18 cellular contexts compared by ENCODE assay signal in genomic region chr5:41875121-41875520, GRCh38.
"Had no signal": no experiment of that assay in that cellular context is flagged by ENCODE, and none has a peak within 500 bp of the region (broad histone marks: within the 10 kb centered on the region; RNA-seq: fewer than 3 reads in every experiment).

No MANE protein-coding gene starts in this region.

- H3K4me1 ChIP-seq: gastrocnemius medialis, parathyroid adenoma had no signal

- H3K9me3 ChIP-seq: ascending aorta, gastrocnemius medialis, neutrophil, right lobe of liver, testis had no signal

- H3K9me3 Mint-ChIP-seq: natural killer cell treated with Interleukin-12 subunit alpha and Interleukin-12 subunit beta and Interleukin-15 and Interleukin-18, amount 100 ng/mL, for 72 hours; type B pancreatic cell had no signal

- ATAC-seq: esophagus mucosa; gastrocnemius medialis; natural killer cell treated with Interleukin-12 subunit alpha and Interleukin-12 subunit beta and Interleukin-15 and Interleukin-18, amount 100 ng/mL, for 72 hours; right lobe of liver had no signal

- DNase-seq: activated CD4-positive, alpha-beta T cell treated with anti-CD3 and anti-CD28 coated beads for 1 hour; activated effector memory CD4-positive, alpha-beta T cell treated with anti-CD3 and anti-CD28 coated beads, Interleukin-2, amount 50 U/mL, for 16 hours; cerebellar nuclear complex; effector CD8-positive, alpha-beta T cell; gastrocnemius medialis; head of caudate nucleus; right lobe of liver; stimulated activated CD4-positive, alpha-beta T cell treated with anti-CD3 and anti-CD28 coated beads, Interleukin-4, amount 100 ng/mL, for 1 hour; testis; WERI-Rb-1 had no signal

- H3K36me3 Mint-ChIP-seq: natural killer cell treated with Interleukin-12 subunit alpha and Interleukin-12 subunit beta and Interleukin-15 and Interleukin-18, amount 100 ng/mL, for 72 hours; type B pancreatic cell had no signal

- H3K27ac ChIP-seq: ascending aorta, gastrocnemius medialis, neutrophil, parathyroid adenoma, right lobe of liver, testis, WERI-Rb-1 had no signal

- H3K4me3 Mint-ChIP-seq: natural killer cell treated with Interleukin-12 subunit alpha and Interleukin-12 subunit beta and Interleukin-15 and Interleukin-18, amount 100 ng/mL, for 72 hours; type B pancreatic cell had no signal

- H3K4me3 ChIP-seq: ascending aorta, gastrocnemius medialis, lung, right lobe of liver, smooth muscle cell, testis had no signal

- H3K36me3 ChIP-seq: ascending aorta, gastrocnemius medialis, neutrophil, right lobe of liver, WERI-Rb-1 had no signal

- H3K27ac Mint-ChIP-seq: natural killer cell treated with Interleukin-12 subunit alpha and Interleukin-12 subunit beta and Interleukin-15 and Interleukin-18, amount 100 ng/mL, for 72 hours; type B pancreatic cell had no signal

- H3K27me3 Mint-ChIP-seq: type B pancreatic cell had no signal

- H3K27me3 ChIP-seq: ascending aorta, gastrocnemius medialis, testis had no signal
